Comparison of ENCODE assay signal across 8 cellular contexts in the genomic region with DNA sequence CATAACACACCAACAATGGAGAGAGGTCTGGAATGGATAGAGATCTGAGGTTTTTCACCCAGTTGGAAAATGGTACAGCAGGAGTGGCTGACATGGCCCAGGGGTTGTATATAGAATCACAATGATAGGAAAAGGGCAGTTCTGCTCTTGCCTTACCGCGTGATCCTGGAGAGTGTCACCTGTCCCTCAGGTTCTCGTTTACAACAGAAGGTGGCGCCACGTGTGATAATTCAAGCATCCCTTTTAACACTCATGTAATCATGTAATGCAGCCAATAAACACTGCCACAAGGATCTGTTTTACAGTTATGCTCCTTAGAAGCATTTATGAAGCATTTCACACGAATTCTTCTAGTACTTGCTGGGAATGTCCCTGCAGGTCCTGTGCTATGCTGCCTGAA. TPM values are rescaled to one million over a fixed set of nuclear protein-coding genes. Genes with fewer than 3 reads are reported as not detected.
DNase-seq lines count a peak whose midpoint lies in the region; ATAC-seq and TF ChIP-seq lines count a peak whose summit lies in the region.

No MANE protein-coding gene starts in this region.

- H3K4me3 Mint-ChIP-seq in activated CD8-positive, alpha-beta T cell treated with anti-CD3 and anti-CD28 coated beads, Interleukin-2, amount 10 ng/mL, durations not matched to agents 7 days and 5 days, result no peak overlapping the region
- no peak overlapping the region for H3K4me3 Mint-ChIP-seq in mesothelial cell of epicardium

- POLR2A ChIA-PET in activated CD8-positive, alpha-beta T cell treated with anti-CD3 and anti-CD28 coated beads, Interleukin-2, amount 10 ng/mL, durations not matched to agents 7 days and 5 days (lab: Charles Lee), result no interaction called here

- peak; percentile 79 for ATAC-seq in activated CD8-positive, alpha-beta T cell treated with anti-CD3 and anti-CD28 coated beads, Interleukin-2, amount 10 ng/mL, durations not matched to agents 7 days and 5 days
- no peak for ATAC-seq in GM21619 (IDR thresholded peaks at IDR 0.05; ENCODE audit: unreplicated experiment)

- no peak overlapping the region for H3K27ac Mint-ChIP-seq in activated CD8-positive, alpha-beta T cell treated with anti-CD3 and anti-CD28 coated beads, Interleukin-2, amount 10 ng/mL, durations not matched to agents 7 days and 5 days
- no peak overlapping the region for H3K27ac Mint-ChIP-seq in mesothelial cell of epicardium

- no peaks in the 10 kb centered on the region for H3K9me3 Mint-ChIP-seq in activated CD8-positive, alpha-beta T cell treated with anti-CD3 and anti-CD28 coated beads, Interleukin-2, amount 10 ng/mL, durations not matched to agents 7 days and 5 days (ENCODE audit: insufficient read depth)
- no peaks in the 10 kb centered on the region for H3K9me3 Mint-ChIP-seq in mesothelial cell of epicardium

- H3K4me1 Mint-ChIP-seq in activated CD8-positive, alpha-beta T cell treated with anti-CD3 and anti-CD28 coated beads, Interleukin-2, amount 10 ng/mL, durations not matched to agents 7 days and 5 days (ENCODE audit: low read depth), result no peaks in the 10 kb centered on the region
- no peaks in the 10 kb centered on the region for H3K4me1 Mint-ChIP-seq in mesothelial cell of epicardium

- peak; percentile 74 for TF ChIP-seq CTCF in LNCaP clone FGC (IDR thresholded peaks at IDR 0.05; ENCODE audit: control insufficient read depth, extremely low read depth, insufficient read depth)
- TF ChIP-seq CTCF in mesothelial cell of epicardium (IDR thresholded peaks at IDR 0.05; ENCODE audit: unreplicated experiment), result peak; percentile 16

- peak; percentile 28 for DNase-seq in NCI-H1436 (lab: John Stamatoyannopoulos, UW)
- DNase-seq in NCI-H1436 treated with DMSO at 0.1 percent for 48 hours (lab: John Stamatoyannopoulos, UW), result no peak
- no peak for DNase-seq in LNCaP clone FGC (ENCODE audit: low read depth)
- DNase-seq in activated CD8-positive, alpha-beta T cell treated with anti-CD3 and anti-CD28 coated beads, Interleukin-2, amount 10 ng/mL, durations not matched to agents 7 days and 5 days, result peak; percentile 68
- DNase-seq in mesothelial cell of epicardium (ENCODE audit: low spot score in 2 of 2, unreplicated experiment in 2 of 2), result no peak
- DNase-seq in Ammon's horn (ENCODE audit: low spot score), result no peak
- DNase-seq in putamen (ENCODE audit: low spot score), result no peak

- CTCF ChIA-PET in activated CD8-positive, alpha-beta T cell treated with anti-CD3 and anti-CD28 coated beads, Interleukin-2, amount 10 ng/mL, durations not matched to agents 7 days and 5 days (lab: Charles Lee), result interaction anchor here (1.1 to 12.4 kb wide), 4 partner anchors 8 to 315 kb away, joined by 3 to 118 read pairs (median 66); a partner anchor contains a TSS

- no peak overlapping the region for H3K4me3 ChIP-seq in LNCaP clone FGC (ENCODE audit: low read depth, low read length)

- no peaks in the 10 kb centered on the region for H3K36me3 Mint-ChIP-seq in activated CD8-positive, alpha-beta T cell treated with anti-CD3 and anti-CD28 coated beads, Interleukin-2, amount 10 ng/mL, durations not matched to agents 7 days and 5 days (ENCODE audit: low read depth)
- H3K36me3 Mint-ChIP-seq in mesothelial cell of epicardium, result no peaks in the 10 kb centered on the region

- H3K27me3 Mint-ChIP-seq in activated CD8-positive, alpha-beta T cell treated with anti-CD3 and anti-CD28 coated beads, Interleukin-2, amount 10 ng/mL, durations not matched to agents 7 days and 5 days (ENCODE audit: low read depth), result peaks cover 2% of the 10 kb centered on the region
- H3K27me3 Mint-ChIP-seq in mesothelial cell of epicardium (ENCODE audit: low read depth), result peaks cover 2% of the 10 kb centered on the region

RNA-seq across cellular contexts. Expression of a gene that starts 12.9 kb away (rescaled TPM):
- total RNA-seq in activated CD8-positive, alpha-beta T cell treated with anti-CD3 and anti-CD28 coated beads, Interleukin-2, amount 10 ng/mL, durations not matched to agents 7 days and 5 days, result not detected
- total RNA-seq in mesothelial cell of epicardium, result 57.8 to 61.9 TPM (median 61.3 TPM) in 3 replicates

RNA-seq across cellular contexts. Expression of a gene that starts 40.7 kb away (rescaled TPM):
- total RNA-seq in activated CD8-positive, alpha-beta T cell treated with anti-CD3 and anti-CD28 coated beads, Interleukin-2, amount 10 ng/mL, durations not matched to agents 7 days and 5 days, result 10 to 100 TPM; 59.6 to 62.4 TPM
- total RNA-seq in mesothelial cell of epicardium, result 63.0 to 71.5 TPM (median 70.8 TPM) in 3 replicates

RNA-seq across cellular contexts. Expression of a gene that starts 48.5 kb away (rescaled TPM):
- total RNA-seq in activated CD8-positive, alpha-beta T cell treated with anti-CD3 and anti-CD28 coated beads, Interleukin-2, amount 10 ng/mL, durations not matched to agents 7 days and 5 days, result 1 to 10 TPM; 8.1 to 10.0 TPM
- 10.5 to 11.4 TPM (median 11.0 TPM) in 3 replicates for total RNA-seq in mesothelial cell of epicardium

RNA-seq across cellular contexts. Expression of a gene that starts 58.8 kb away (rescaled TPM):
- total RNA-seq in activated CD8-positive, alpha-beta T cell treated with anti-CD3 and anti-CD28 coated beads, Interleukin-2, amount 10 ng/mL, durations not matched to agents 7 days and 5 days, result not detected
- not detected in 3 replicates for total RNA-seq in mesothelial cell of epicardium

Comparison
In these comparisons a context has a peak if more than half of its experiments do, and no peak if none do; other contexts are left out.
1. DNase-seq: peak in NCI-H1436 (single experiment) and activated CD8-positive, alpha-beta T cell treated with anti-CD3 and anti-CD28 coated beads, Interleukin-2, amount 10 ng/mL, durations not matched to agents 7 days and 5 days (single experiment); none in NCI-H1436 treated with DMSO at 0.1 percent for 48 hours (single experiment), LNCaP clone FGC (single experiment), mesothelial cell of epicardium (0 of 2), Ammon's horn (single experiment) and putamen (single experiment).
2. RNA of a gene that starts 12.9 kb away (total RNA-seq): 57.8 to 61.9 TPM in mesothelial cell of epicardium; not detected in activated CD8-positive, alpha-beta T cell treated with anti-CD3 and anti-CD28 coated beads, Interleukin-2, amount 10 ng/mL, durations not matched to agents 7 days and 5 days; every median in the first group is over 10 times any median in the second.